8 cellular contexts compared by ENCODE assay signal in the genomic region with DNA sequence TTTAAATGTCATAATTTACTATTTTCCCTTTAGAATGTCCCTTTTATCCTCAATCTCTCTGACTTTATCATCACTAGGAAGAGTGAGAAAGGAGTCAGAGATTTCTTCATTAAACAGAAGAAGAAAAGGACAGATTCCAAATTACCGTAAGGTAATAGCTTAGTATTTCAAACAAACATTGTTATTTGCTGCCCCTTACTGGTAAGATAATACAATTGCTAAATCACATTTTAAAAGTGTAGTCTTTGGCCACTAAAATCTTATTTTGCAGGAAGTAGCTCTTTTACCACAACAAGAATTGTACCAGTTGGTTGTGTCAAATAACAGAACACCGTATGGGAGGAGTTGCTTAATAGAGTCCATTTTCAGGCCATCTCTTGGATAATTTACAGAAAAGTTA. TPM values are rescaled to one million over a fixed set of nuclear protein-coding genes. Genes with fewer than 3 reads are reported as not detected.
DNase-seq lines count a peak whose midpoint lies in the region; ATAC-seq and TF ChIP-seq lines count a peak whose summit lies in the region.

No MANE protein-coding gene starts in this region.

- in situ Hi-C loops in GM13976 (cut with MboI; ENCODE audit: low sequenced_read_pairs, unreplicated experiment) = loop anchor here (25.0 kb wide), 1 partner anchor 643 kb away; no protein-coding TSS in a partner anchor

- no peak overlapping the region for H3K4me3 ChIP-seq in Jurkat, Clone E6-1 (ENCODE audit: low read length)
- no peak overlapping the region for H3K4me3 ChIP-seq in adrenal gland
- no peak overlapping the region for H3K4me3 ChIP-seq in liver (ENCODE audit: low read depth in 1 of 3, low read length in 3 of 3)

- H3K9me3 ChIP-seq in adrenal gland (replicated peaks in 1 of 3) = no peaks in the 10 kb centered on the region
- H3K9me3 ChIP-seq in liver (ENCODE audit: control insufficient read depth in 4 of 4, low read length in 3 of 4) = no peaks in the 10 kb centered on the region

- no peak overlapping the region for H3K27ac ChIP-seq in 22Rv1
- H3K27ac ChIP-seq in adrenal gland = no peak overlapping the region
- H3K27ac ChIP-seq in liver (ENCODE audit: low read depth in 1 of 2, low read length in 2 of 2) = no peak overlapping the region

- H3K27me3 ChIP-seq in adrenal gland (no peaks in the 10 kb centered on the region), liver (ENCODE audit: control insufficient read depth in 4 of 4, insufficient read depth in 4 of 4, low read length in 3 of 4) (no peaks in the 10 kb centered on the region)

- H3K4me1 ChIP-seq in adrenal gland (replicated peaks in 1 of 2) = no peaks in the 10 kb centered on the region
- peaks cover 0 to 8% (median under 1%) of the 10 kb centered on the region in 4 donors for H3K4me1 ChIP-seq in liver (ENCODE audit: control insufficient read depth in 4 of 4, insufficient read depth in 4 of 4, low read length in 3 of 4)

- intact Hi-C loops in adrenal gland (cut with DNase I) = no loop called here

- H3K36me3 ChIP-seq in adrenal gland (replicated peaks in 1 of 2) (no peaks in the 10 kb centered on the region), liver (ENCODE audit: control insufficient read depth in 4 of 4, insufficient read depth in 3 of 4, low read depth in 1 of 4, low read length in 3 of 4) (no peaks in the 10 kb centered on the region)

- H3K9ac ChIP-seq in liver (ENCODE audit: low read depth in 1 of 2, low read length in 2 of 2) = peak overlapping the region in 1 of 2 donors; percentile 28

- no peak for ATAC-seq in GM19023 (IDR thresholded peaks at IDR 0.05; ENCODE audit: unreplicated experiment)

- WGBS in adrenal gland, 4 donors = 5 to 17% (median 15%) methylated on average over 2 of the region's 2 CpGs
- 9% methylated on average over 2 of the region's 2 CpGs for WGBS in liver

- peak; percentile 41 for TF ChIP-seq CTCF in 22Rv1 (IDR thresholded peaks at IDR 0.05)
- peak; percentile 7 for TF ChIP-seq CTCF in GM13976 (IDR thresholded peaks at IDR 0.05; ENCODE audit: borderline replicate concordance, control extremely low read depth, extremely low read depth, insufficient read depth, missing control alignments)
- TF ChIP-seq CTCF in adrenal gland (IDR thresholded peaks at IDR 0.05) = peak; percentile 17 to 54 (median 40)
- peak; percentile 36 for TF ChIP-seq CTCF in liver (IDR thresholded peaks at IDR 0.05; ENCODE audit: low read depth, low read length, missing input control)

- no peak for TF ChIP-seq POLR2A in adrenal gland (IDR thresholded peaks at IDR 0.05)

- TF ChIP-seq RAD21 in liver (IDR thresholded peaks at IDR 0.05) = peak; percentile 70 to 76

- DNase-seq in GM13976 (ENCODE audit: low spot score) = peak; percentile 35
- DNase-seq in Jurkat, Clone E6-1 (ENCODE audit: low read depth, low spot score) = peak; percentile 39
- DNase-seq in adrenal gland = no peak
- no peak for DNase-seq in activated effector memory CD4-positive, alpha-beta T cell treated with anti-CD3 and anti-CD28 coated beads, Interleukin-2, amount 50 U/mL, for 16 hours
- no peak for DNase-seq in NCI-H2081 treated with DMSO at 0.1 percent for 48 hours (lab: John Stamatoyannopoulos, UW)

TF ChIP-seq in liver, 16 proteins besides CTCF, POLR2A, EP300 and RAD21:
- TF ChIP-seq RXRA (IDR thresholded peaks at IDR 0.05) = no peak
- no peak for TF ChIP-seq MAX (IDR thresholded peaks at IDR 0.05)
- TF ChIP-seq TAF1 (conservative IDR thresholded peaks at IDR 0.05) = no peak
- no peak for TF ChIP-seq HNF4A (conservative IDR thresholded peaks at IDR 0.05)
- TF ChIP-seq EGR1 (IDR thresholded peaks at IDR 0.05; ENCODE audit: low read depth in 2 of 2) = no peak
- no peak for TF ChIP-seq NR2F2 (IDR thresholded peaks at IDR 0.05)
- TF ChIP-seq, protein P1, sequence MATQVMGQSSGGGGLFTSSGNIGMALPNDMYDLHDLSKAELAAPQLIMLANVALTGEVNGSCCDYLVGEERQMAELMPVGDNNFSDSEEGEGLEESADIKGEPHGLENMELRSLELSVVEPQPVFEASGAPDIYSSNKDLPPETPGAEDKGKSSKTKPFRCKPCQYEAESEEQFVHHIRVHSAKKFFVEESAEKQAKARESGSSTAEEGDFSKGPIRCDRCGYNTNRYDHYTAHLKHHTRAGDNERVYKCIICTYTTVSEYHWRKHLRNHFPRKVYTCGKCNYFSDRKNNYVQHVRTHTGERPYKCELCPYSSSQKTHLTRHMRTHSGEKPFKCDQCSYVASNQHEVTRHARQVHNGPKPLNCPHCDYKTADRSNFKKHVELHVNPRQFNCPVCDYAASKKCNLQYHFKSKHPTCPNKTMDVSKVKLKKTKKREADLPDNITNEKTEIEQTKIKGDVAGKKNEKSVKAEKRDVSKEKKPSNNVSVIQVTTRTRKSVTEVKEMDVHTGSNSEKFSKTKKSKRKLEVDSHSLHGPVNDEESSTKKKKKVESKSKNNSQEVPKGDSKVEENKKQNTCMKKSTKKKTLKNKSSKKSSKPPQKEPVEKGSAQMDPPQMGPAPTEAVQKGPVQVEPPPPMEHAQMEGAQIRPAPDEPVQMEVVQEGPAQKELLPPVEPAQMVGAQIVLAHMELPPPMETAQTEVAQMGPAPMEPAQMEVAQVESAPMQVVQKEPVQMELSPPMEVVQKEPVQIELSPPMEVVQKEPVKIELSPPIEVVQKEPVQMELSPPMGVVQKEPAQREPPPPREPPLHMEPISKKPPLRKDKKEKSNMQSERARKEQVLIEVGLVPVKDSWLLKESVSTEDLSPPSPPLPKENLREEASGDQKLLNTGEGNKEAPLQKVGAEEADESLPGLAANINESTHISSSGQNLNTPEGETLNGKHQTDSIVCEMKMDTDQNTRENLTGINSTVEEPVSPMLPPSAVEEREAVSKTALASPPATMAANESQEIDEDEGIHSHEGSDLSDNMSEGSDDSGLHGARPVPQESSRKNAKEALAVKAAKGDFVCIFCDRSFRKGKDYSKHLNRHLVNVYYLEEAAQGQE (IDR thresholded peaks at IDR 0.05) = no peak
- TF ChIP-seq GABPA (IDR thresholded peaks at IDR 0.05 in 1 of 2, conservative IDR thresholded peaks at IDR 0.05 in 1 of 2) = no peak
- TF ChIP-seq ZBTB33 (IDR thresholded peaks at IDR 0.05) = no peak
- TF ChIP-seq YY1 (IDR thresholded peaks at IDR 0.05) = no peak
- TF ChIP-seq SP1 (IDR thresholded peaks at IDR 0.05) = no peak
- TF ChIP-seq JUND (IDR thresholded peaks at IDR 0.05) = no peak
- TF ChIP-seq HNF4G (IDR thresholded peaks at IDR 0.05) = no peak
- no peak for TF ChIP-seq FOXA2 (IDR thresholded peaks at IDR 0.05)
- TF ChIP-seq ATF3 (IDR thresholded peaks at IDR 0.05) = no peak

RNA-seq across cellular contexts. Expression of gene CGGBP1, which starts 53.7 kb away (rescaled TPM):
- polyA plus RNA-seq in Jurkat, Clone E6-1 (2012; ENCODE audit: insufficient read depth, insufficient read length) = 80.8 TPM
- total RNA-seq in adrenal gland (10 to 100 TPM; 36.7 to 83.6 (median 59.1) TPM), liver (10 to 100 TPM; 45.3 to 46.4 TPM)
- polyA plus RNA-seq in adrenal gland (10 to 100 TPM; 35.7 to 56.5 (median 52.0) TPM), liver (10 to 100 TPM; 13.6 to 26.2 TPM)

RNA-seq across cellular contexts. Expression of gene ZNF654, which starts 54.0 kb away (rescaled TPM):
- 6.9 TPM for polyA plus RNA-seq in Jurkat, Clone E6-1 (2012; ENCODE audit: insufficient read depth, insufficient read length)
- total RNA-seq in adrenal gland (10 to 100 TPM in 7 of 8 donors, 1 to 10 TPM in 1; 5.1 to 18.6 (median 12.4) TPM), liver (10 to 100 TPM in 1 of 2 donors, 1 to 10 TPM in 1; 7.2 to 10.1 TPM)
- polyA plus RNA-seq in adrenal gland (1 to 10 TPM; 2.5 to 9.1 (median 3.1) TPM), liver (1 to 10 TPM; 2.2 to 3.5 TPM)

Comparison
In these comparisons a context has a peak if more than half of its experiments do, and no peak if none do; other contexts are left out.
1. DNase-seq: peak in GM13976 (single experiment) and Jurkat, Clone E6-1 (single experiment); none in adrenal gland (0 of 7), activated effector memory CD4-positive, alpha-beta T cell treated with anti-CD3 and anti-CD28 coated beads, Interleukin-2, amount 50 U/mL, for 16 hours (single experiment) and NCI-H2081 treated with DMSO at 0.1 percent for 48 hours (single experiment).
2. Peak in every context shown above with its lines, with median percentiles within 50 percentile points of each other: CTCF ChIP-seq.